ENCODE assay signal across 9 cellular contexts in genomic region chr1:1782399-1783221, GRCh38. TPM values are rescaled to one million over a fixed set of nuclear protein-coding genes. Genes with fewer than 3 reads are reported as not detected.
DNase-seq lines count a peak whose midpoint lies in the region; ATAC-seq and TF ChIP-seq lines count a peak whose summit lies in the region.
"Had no signal": no experiment of that assay in that cellular context is flagged by ENCODE, and none has a peak within 500 bp of the region (broad histone marks: within the 10 kb centered on the region; RNA-seq: fewer than 3 reads in every experiment).

No MANE protein-coding gene starts in this region.

- BruUV-seq in PC-9 (replicated peaks; lab: Mats Ljungman, UMichigan) (TSS peak; percentile 1), mammary epithelial cell (replicated peaks; lab: Mats Ljungman, UMichigan) (no TSS peak)

- no peak overlapping the region for H2AFZ ChIP-seq in PC-9
- no peak overlapping the region for H2AFZ ChIP-seq in mammary epithelial cell (ENCODE audit: low read depth, low read length)

- H4K20me1 ChIP-seq in PC-9 (ENCODE audit: insufficient read depth) (no peaks in the 10 kb centered on the region; the same call in 1 of the 2 replicates), mammary epithelial cell (ENCODE audit: insufficient read depth, low read length) (no peaks in the 10 kb centered on the region)

- H3K27ac ChIP-seq in PC-9 (peak overlapping the region; percentile 71), mammary epithelial cell (ENCODE audit: insufficient read depth, low read depth, low read length) (no peak overlapping the region), stomach (peak overlapping the region; percentile 91 to 97 (median 96))

- peaks cover 4% of the 10 kb centered on the region for H3K79me2 ChIP-seq in PC-9 (ENCODE audit: low read depth)
- H3K79me2 ChIP-seq in mammary epithelial cell (ENCODE audit: insufficient read depth, low read length): peaks cover 13% of the 10 kb centered on the region

- H3K4me3 ChIP-seq in PC-9 (peak overlapping the region; percentile 39; the same call in 1 of the 2 replicates), mammary epithelial cell (replicated peaks in 1 of 3; ENCODE audit: insufficient read depth in 1 of 3, low read depth in 2 of 3, low read length in 3 of 3) (no peak overlapping the region), stomach (peak overlapping the region; percentile 21 to 49 (median 28))

- TF ChIP-seq CTCF in PC-9 (conservative IDR thresholded peaks at IDR 0.05) (no peak), mammary epithelial cell (conservative IDR thresholded peaks at IDR 0.05 in 1 of 2, IDR thresholded peaks at IDR 0.05 in 1 of 2; ENCODE audit: extremely low read depth in 1 of 2, insufficient read depth in 1 of 2, low read depth in 1 of 2, low read length in 2 of 2) (no peak), stomach (IDR thresholded peaks at IDR 0.05) (no peak)

- H3K9ac ChIP-seq in mammary epithelial cell (ENCODE audit: insufficient read depth, low read length): no peak overlapping the region

- DNase-seq in activated CD4-positive, alpha-beta T cell treated with anti-CD3 and anti-CD28 coated beads for 48 hours: peak; percentile 44
- DNase-seq in activated CD4-positive, alpha-beta T cell treated with anti-CD3 and anti-CD28 coated beads for 4 hours: no peak
- DNase-seq in PC-9: peak; percentile 77 to 80
- DNase-seq in mammary epithelial cell: no peak
- peak; percentile 80 for DNase-seq in left lobe of liver (ENCODE audit: low spot score)
- DNase-seq in stomach: peak; percentile 88
- no peak for DNase-seq in stimulated activated CD4-positive, alpha-beta T cell treated with anti-CD3 and anti-CD28 coated beads, Interleukin-2, amount 100 ng/mL, for 48 hours
- DNase-seq: DND-41 had no signal

- in situ Hi-C loops in mammary epithelial cell (cut with MboI; ENCODE audit: low sequenced_read_pairs in 2 of 2): no loop called here

- H3K36me3 ChIP-seq in PC-9 (ENCODE audit: low read depth) (peaks cover 6% of the 10 kb centered on the region), mammary epithelial cell (ENCODE audit: insufficient read depth, low read length) (peaks cover 17% of the 10 kb centered on the region), stomach (peaks cover 30 to 34% (median 32%) of the 10 kb centered on the region in 4 donors)

- peaks cover 49% of the 10 kb centered on the region for H3K4me1 ChIP-seq in PC-9 (replicated peaks; ENCODE audit: insufficient read depth)
- peaks cover 33% of the 10 kb centered on the region for H3K4me1 ChIP-seq in mammary epithelial cell (ENCODE audit: insufficient read depth, low read length)
- H3K4me1 ChIP-seq in stomach: peaks cover 53 to 59% (median 57%) of the 10 kb centered on the region in 4 donors

- ATAC-seq in left lobe of liver (peak; percentile 71), HG03175 (IDR thresholded peaks at IDR 0.05; ENCODE audit: unreplicated experiment) (no peak)

- H3F3A ChIP-seq in PC-9 (ENCODE audit: insufficient read depth, low read depth): peaks cover 75% of the 10 kb centered on the region

- WGBS in mammary epithelial cell (ENCODE audit: low coverage, missing lambda C conversion rate): 7% methylated on average over 15 of the region's 36 CpGs
- 2 to 7% (median 3%) methylated on average over 21 to 36 of the region's 36 CpGs for WGBS in stomach, 5 donors

- no peak for TF ChIP-seq EP300 in stomach (IDR thresholded peaks at IDR 0.05)

- peak in 1 of 4 donors; percentile 8 for TF ChIP-seq POLR2A in stomach (IDR thresholded peaks at IDR 0.05)

- peak overlapping the region; percentile 85 for H3K4me2 ChIP-seq in PC-9
- peak overlapping the region; percentile 48 for H3K4me2 ChIP-seq in mammary epithelial cell (ENCODE audit: insufficient read depth, low read depth, low read length)

- POLR2A ChIA-PET in PC-9 (lab: Charles Lee; ENCODE audit: unreplicated experiment): interaction anchor here (0.6 to 1.1 kb wide), 2 partner anchors 24 to 44 kb away, joined by 5 read pairs; no protein-coding TSS in a partner anchor

- dilution Hi-C loops in mammary epithelial cell (cut with HindIII; ENCODE audit: low sequenced_read_pairs): no loop called here

- H3K9me3 ChIP-seq in PC-9 (ENCODE audit: insufficient read depth, low read depth): no peaks in the 10 kb centered on the region
- no peaks in the 10 kb centered on the region for H3K9me3 ChIP-seq in mammary epithelial cell (replicated peaks; ENCODE audit: insufficient read depth, low read length)
- no peaks in the 10 kb centered on the region for H3K9me3 ChIP-seq in stomach

- intact Hi-C loops in PC-9 (cut with micrococcal nuclease; ENCODE audit: unreplicated experiment) (loop anchor here (5.0 kb wide), 2 partner anchors 110 to 125 kb away; partner anchors contain the start of gene GNB1), mammary epithelial cell (cut with micrococcal nuclease) (no loop called here), stomach (cut with DNase I; ENCODE audit: low total_unique reads) (no loop called here)

- no peaks in the 10 kb centered on the region for H3K9me2 ChIP-seq in PC-9 (ENCODE audit: insufficient read depth)

- H3K27me3 ChIP-seq in PC-9 (ENCODE audit: insufficient read depth, low read depth): no peaks in the 10 kb centered on the region
- no peaks in the 10 kb centered on the region for H3K27me3 ChIP-seq in mammary epithelial cell (ENCODE audit: insufficient read depth, low read length)
- no peaks in the 10 kb centered on the region for H3K27me3 ChIP-seq in stomach

- CTCF ChIA-PET in PC-9 (lab: Charles Lee): no interaction called here
- CTCF ChIA-PET in mammary epithelial cell (lab: Charles Lee; ENCODE audit: low non-redundant PET): no interaction called here

RNA-seq across cellular contexts. Expression of gene NADK, which starts 4.3 kb away (rescaled TPM):
- total RNA-seq in PC-9 (2021) (98.9 and 105 TPM in 2 replicates), mammary epithelial cell (10 to 100 TPM; 34.2 to 67.8 TPM), left lobe of liver (136 TPM), stomach (100 to 1,000 TPM in 3 of 5 donors, 10 to 100 TPM in 2; 69.9 to 202 (median 102) TPM)
- polyA plus RNA-seq in mammary epithelial cell (41.0 TPM), stomach (10 to 100 TPM; 38.6 to 63.2 (median 45.9) TPM)
- polyA minus RNA-seq in mammary epithelial cell: 39.0 TPM

RNA-seq across cellular contexts. Expression of gene CDK11A, which starts 58.5 kb away (rescaled TPM):
- total RNA-seq in PC-9 (2021) (36.2 and 42.2 TPM in 2 replicates), mammary epithelial cell (10 to 100 TPM in 1 of 2 donors, 1 to 10 TPM in 1; 9.8 to 48.0 TPM), left lobe of liver (13.6 TPM), stomach (100 to 1,000 TPM in 3 of 5 donors, 10 to 100 TPM in 2; 46.1 to 233 (median 126) TPM)
- polyA plus RNA-seq in mammary epithelial cell (4.3 TPM), stomach (10 to 100 TPM; 27.3 to 68.7 (median 31.6) TPM)
- polyA minus RNA-seq in mammary epithelial cell: 1.8 TPM

Comparison
In these comparisons a context has a peak if more than half of its experiments do, and no peak if none do; other contexts are left out.
1. DNase-seq: peak in activated CD4-positive, alpha-beta T cell treated with anti-CD3 and anti-CD28 coated beads for 48 hours (single experiment), PC-9 (2 of 2), left lobe of liver (single experiment) and stomach (single experiment); none in activated CD4-positive, alpha-beta T cell treated with anti-CD3 and anti-CD28 coated beads for 4 hours (0 of 2), mammary epithelial cell (single experiment) and stimulated activated CD4-positive, alpha-beta T cell treated with anti-CD3 and anti-CD28 coated beads, Interleukin-2, amount 100 ng/mL, for 48 hours (0 of 2).
2. H3K4me3 ChIP-seq: peak in PC-9 (single experiment) and stomach (4 of 4); none in mammary epithelial cell (0 of 3).